8 cellular contexts compared by ENCODE assay signal in genomic region chr10:111745982-111746381, GRCh38.
"Had no signal": no experiment of that assay in that cellular context is flagged by ENCODE, and none has a peak within 500 bp of the region (broad histone marks: within the 10 kb centered on the region; RNA-seq: fewer than 3 reads in every experiment).

No MANE protein-coding gene starts in this region.

- H3K4me3 ChIP-seq: GM12878 had no signal

- FAIRE-seq: G401.6, GM12878, GM12891, GM12892, GM18507, GM19239 had no signal

- ATAC-seq: GM12878 had no signal

- DNase-seq: GDM1, GF-D8 had no signal
